8 cellular contexts compared by ENCODE assay signal in the genomic region with DNA sequence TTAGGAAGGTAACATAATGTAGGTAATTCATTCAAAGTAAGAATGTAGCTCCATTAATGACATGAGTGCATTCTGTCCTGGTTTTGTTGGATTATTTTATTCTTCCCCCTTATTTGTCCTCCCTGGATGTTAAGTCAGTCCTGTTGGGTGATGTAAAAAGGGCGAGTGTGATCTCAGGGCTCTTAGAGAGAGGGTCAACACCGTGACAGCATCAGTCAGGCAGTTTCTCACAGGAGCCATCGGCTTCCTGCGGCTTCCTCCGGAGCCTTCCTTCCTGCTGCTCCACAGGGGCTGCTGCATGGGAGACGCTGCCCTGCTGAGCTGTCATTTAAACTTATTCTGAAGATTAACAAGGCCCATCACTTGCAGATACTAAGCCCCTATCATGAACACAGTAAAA.
DNase-seq lines count a peak whose midpoint lies in the region; ATAC-seq, FAIRE-seq and TF ChIP-seq lines count a peak whose summit lies in the region.
"Not testable (repeated sequence)": the region's sequence is repeated elsewhere in the genome, so short reads cannot be mapped to it uniquely, and the experiment has no call there.

No MANE protein-coding gene starts in this region.

- H3K9ac ChIP-seq in HUES64 (ENCODE audit: low read depth, low read length); endothelial cell of umbilical vein (replicated peaks; ENCODE audit: extremely low read depth, insufficient read depth, low read length); neural progenitor cell: not testable (repeated sequence)

- not testable (repeated sequence) for H3K36me3 ChIP-seq in HUES64 (ENCODE audit: insufficient read depth, low read length); brain microvascular endothelial cell (replicated peaks); endothelial cell of umbilical vein (ENCODE audit: control insufficient read depth in 2 of 2, extremely low read depth in 1 of 2, insufficient read depth in 2 of 2, low read length in 2 of 2); neural progenitor cell

- FAIRE-seq in endothelial cell of umbilical vein (lab: Jason Lieb, UNC): not testable (repeated sequence)

- not testable (repeated sequence) for H3K4me2 ChIP-seq in endothelial cell of umbilical vein (ENCODE audit: insufficient read depth, low read length); neural progenitor cell

- not testable (repeated sequence) for H3K9me3 ChIP-seq in HUES64 (ENCODE audit: insufficient read depth, low read depth, low read length); endothelial cell of umbilical vein (replicated peaks; ENCODE audit: control insufficient read depth, insufficient read depth, low read length); neural progenitor cell (ENCODE audit: low read depth)

- H2AFZ ChIP-seq in endothelial cell of umbilical vein (ENCODE audit: low read depth, low read length): peak overlapping the region; percentile 36
- not testable (repeated sequence) for H2AFZ ChIP-seq in neural progenitor cell (replicated peaks)

- H3K4me1 Mint-ChIP-seq in WTC11: peaks cover 11% of the 10 kb centered on the region
- not testable (repeated sequence) for H3K4me1 Mint-ChIP-seq in neural progenitor cell

- not testable (repeated sequence) for H3F3A ChIP-seq in neural progenitor cell (ENCODE audit: low read depth)

- TF ChIP-seq CTCF in WTC11 (IDR thresholded peaks at IDR 0.05); brain microvascular endothelial cell (IDR thresholded peaks at IDR 0.05; ENCODE audit: low read depth, low read length, missing control alignments); endothelial cell of umbilical vein (IDR thresholded peaks at IDR 0.05; ENCODE audit: extremely low read depth in 1 of 2, insufficient read depth in 1 of 2, low read depth in 1 of 2, low read length in 2 of 2); neural progenitor cell (IDR thresholded peaks at IDR 0.05): not testable (repeated sequence)

- not testable (repeated sequence) for TF ChIP-seq POLR2A in endothelial cell of umbilical vein (IDR thresholded peaks at IDR 0.05; ENCODE audit: low read depth, low read length)

- dilution Hi-C loops in endothelial cell of umbilical vein (cut with MboI; ENCODE audit: extremely low pct_ligation_motif_present, low sequenced_read_pairs): not testable (repeated sequence)

- peak; percentile 83 for ATAC-seq in WTC11

- intact Hi-C loops in endothelial cell of umbilical vein (cut with micrococcal nuclease): not testable (repeated sequence)

- WGBS in HUES64: 1% methylated on average over 6 of the region's 6 CpGs

- POLR2A ChIA-PET in WTC11 (lab: Charles Lee); endothelial cell of umbilical vein (lab: Charles Lee): not testable (repeated sequence)

- CTCF ChIA-PET in WTC11 (lab: Charles Lee); endothelial cell of umbilical vein (lab: Charles Lee): not testable (repeated sequence)

- H3K27ac ChIP-seq in HUES64 (ENCODE audit: low read depth, low read length): peak overlapping the region; percentile 54; the same call in 1 of the 2 replicates
- H3K27ac ChIP-seq in brain microvascular endothelial cell; endothelial cell of umbilical vein (ENCODE audit: insufficient read depth, low read depth, low read length); neural progenitor cell: not testable (repeated sequence)

- H3K27me3 Mint-ChIP-seq in WTC11 (ENCODE audit: low read depth); neural progenitor cell (ENCODE audit: insufficient read depth, low read depth): not testable (repeated sequence)

- H3K27me3 ChIP-seq in HUES64 (ENCODE audit: insufficient read depth, low read length); brain microvascular endothelial cell (replicated peaks); endothelial cell of umbilical vein (ENCODE audit: control insufficient read depth in 2 of 2, insufficient read depth in 2 of 2, low read length in 2 of 2); neural progenitor cell: not testable (repeated sequence)

- H3K4me3 Mint-ChIP-seq in WTC11, neural progenitor cell: not testable (repeated sequence)

- H3K79me2 ChIP-seq in endothelial cell of umbilical vein (ENCODE audit: control insufficient read depth, insufficient read depth, low read length); neural progenitor cell (ENCODE audit: low read depth): not testable (repeated sequence)

- DNase-seq in ELF-1 (ENCODE audit: low read depth, low spot score) (peak; percentile 45), WTC11 (ENCODE audit: low spot score) (peak; percentile 23), brain microvascular endothelial cell (peak; percentile 72), left kidney (ENCODE audit: low read depth, low spot score) (peak; percentile 5), neural progenitor cell (ENCODE audit: low spot score) (peak; percentile 20), smooth muscle cell of the brain vasculature (ENCODE audit: low read depth, low spot score) (peak; percentile 40)
- DNase-seq in endothelial cell of umbilical vein (ENCODE audit: low read depth, low spot score): not testable (repeated sequence)

- H3K4me3 ChIP-seq in HUES64 (ENCODE audit: low read length); brain microvascular endothelial cell (ENCODE audit: low read depth, low read length); endothelial cell of umbilical vein (replicated peaks in 1 of 3; ENCODE audit: insufficient read depth in 1 of 3, low read depth in 1 of 3, low read length in 3 of 3); neural progenitor cell: not testable (repeated sequence)

- H3K36me3 Mint-ChIP-seq in WTC11, neural progenitor cell: not testable (repeated sequence)

- H3K27ac Mint-ChIP-seq in WTC11 (peak overlapping the region; percentile 75; the same call in 1 of the 2 replicates), neural progenitor cell (peak overlapping the region; percentile 13)

- in situ Hi-C loops in brain microvascular endothelial cell (cut with HindIII; ENCODE audit: low pct_ligation_motif_present, low sequenced_read_pairs): not testable (repeated sequence)

- H3K9me1 ChIP-seq in endothelial cell of umbilical vein (replicated peaks; ENCODE audit: control insufficient read depth, extremely low read depth, insufficient read depth, low read length): not testable (repeated sequence)

- not testable (repeated sequence) for H3K9me3 Mint-ChIP-seq in WTC11, neural progenitor cell

- not testable (repeated sequence) for BruUV-seq in endothelial cell of umbilical vein (replicated peaks; lab: Mats Ljungman, UMichigan)

- H4K20me1 ChIP-seq in endothelial cell of umbilical vein (replicated peaks; ENCODE audit: control insufficient read depth, extremely low read depth, insufficient read depth, low read length); neural progenitor cell (ENCODE audit: low read depth): not testable (repeated sequence)

- H3K4me1 ChIP-seq in HUES64 (ENCODE audit: insufficient read depth, low read length); endothelial cell of umbilical vein (ENCODE audit: control insufficient read depth, extremely low read depth, insufficient read depth, low read length); neural progenitor cell: not testable (repeated sequence)

TF ChIP-seq in WTC11, 78 proteins besides CTCF, POLR2A, EP300 and RAD21:
- peak; percentile 54; the same call in 1 of the 2 replicates for TF ChIP-seq ZNF423 (CRISPR knock-in tag; IDR thresholded peaks at IDR 0.05)
